In genomic region chr15:52124270-52124878, GRCh38 we compare ENCODE assay signal across 12 cellular contexts. TPM values are rescaled to one million over a fixed set of nuclear protein-coding genes. Genes with fewer than 3 reads are reported as not detected.
DNase-seq lines count a peak whose midpoint lies in the region; ATAC-seq, FAIRE-seq and TF ChIP-seq lines count a peak whose summit lies in the region.
"Had no signal": no experiment of that assay in that cellular context is flagged by ENCODE, and none has a peak within 500 bp of the region (broad histone marks: within the 10 kb centered on the region; RNA-seq: fewer than 3 reads in every experiment).

No MANE protein-coding gene starts in this region.

- H3K9me3 Mint-ChIP-seq in astrocyte (ENCODE audit: unreplicated experiment) (no peaks in the 10 kb centered on the region), immature natural killer cell (no peaks in the 10 kb centered on the region)
- no peaks in the 10 kb centered on the region for H3K9me3 Mint-ChIP-seq in CD4-positive, alpha-beta memory T cell
- H3K9me3 Mint-ChIP-seq: activated T-cell treated with anti-CD3 and anti-CD28 coated beads, Interleukin-2, amount 50 U/mL, for 4 hours had no signal

- H3K4me3 Mint-ChIP-seq in astrocyte (ENCODE audit: unreplicated experiment), result no peak overlapping the region
- no peak overlapping the region for H3K4me3 Mint-ChIP-seq in CD4-positive, alpha-beta memory T cell
- no peak overlapping the region for H3K4me3 Mint-ChIP-seq in immature natural killer cell
- H3K4me3 Mint-ChIP-seq: activated T-cell treated with anti-CD3 and anti-CD28 coated beads, Interleukin-2, amount 50 U/mL, for 4 hours had no signal

- TF ChIP-seq CTCF in astrocyte (IDR thresholded peaks at IDR 0.05; ENCODE audit: insufficient read depth, low read depth, low read length) (no peak), right lobe of liver (IDR thresholded peaks at IDR 0.05) (no peak)

- peak; percentile 39 for FAIRE-seq in astrocyte (lab: Jason Lieb, UNC)

- H3K27me3 Mint-ChIP-seq in astrocyte (ENCODE audit: low read depth, unreplicated experiment) (no peaks in the 10 kb centered on the region), immature natural killer cell (ENCODE audit: low read depth in 3 of 3) (peaks cover 0 to 2% (median 0%) of the 10 kb centered on the region in 3 donors)
- no peaks in the 10 kb centered on the region for H3K27me3 Mint-ChIP-seq in CD4-positive, alpha-beta memory T cell

- no peaks in the 10 kb centered on the region for H3K36me3 ChIP-seq in astrocyte (ENCODE audit: insufficient read depth, low read length)
- no peaks in the 10 kb centered on the region for H3K36me3 ChIP-seq in right lobe of liver
- H3K36me3 ChIP-seq in CD4-positive, alpha-beta memory T cell (ENCODE audit: insufficient read depth, low read length), result peaks cover 7% of the 10 kb centered on the region
- H3K36me3 ChIP-seq: vagina had no signal

- H3K36me3 Mint-ChIP-seq in astrocyte (ENCODE audit: low read depth, unreplicated experiment) (peaks cover 2% of the 10 kb centered on the region), immature natural killer cell (peaks cover 5 to 17% (median 8%) of the 10 kb centered on the region in 3 donors)
- H3K36me3 Mint-ChIP-seq in CD4-positive, alpha-beta memory T cell, result peaks cover 28 to 44% of the 10 kb centered on the region in 2 donors

- H3K4me1 Mint-ChIP-seq in astrocyte (ENCODE audit: low read depth, unreplicated experiment), result peaks cover 8% of the 10 kb centered on the region
- H3K4me1 Mint-ChIP-seq in CD4-positive, alpha-beta memory T cell, result no peaks in the 10 kb centered on the region
- H3K4me1 Mint-ChIP-seq in immature natural killer cell, result no peaks in the 10 kb centered on the region

- 68% methylated on average over 7 of the region's 11 CpGs for WGBS in right lobe of liver (ENCODE audit: insufficient coverage, low coverage, low lambda C conversion rate, missing lambda C conversion rate)

- peak in 3 of 4 donors; percentile 14 to 69 (median 47) for ATAC-seq in right lobe of liver

- H3K4me2 ChIP-seq in astrocyte (ENCODE audit: low read length), result peak overlapping the region; percentile 48

- H4K20me1 ChIP-seq in astrocyte (ENCODE audit: insufficient read depth, low read length), result no peaks in the 10 kb centered on the region

- intact Hi-C loops in right lobe of liver (cut with DNase I), result no loop called here
- intact Hi-C loops in CD4-positive, alpha-beta memory T cell (cut with micrococcal nuclease), result no loop called here

- H3K4me3 ChIP-seq in astrocyte (ENCODE audit: insufficient read depth, low read depth, low read length) (no peak overlapping the region), right lobe of liver (no peak overlapping the region)
- H3K4me3 ChIP-seq in CD4-positive, alpha-beta memory T cell (ENCODE audit: low read length in 2 of 2), result no peak overlapping the region
- H3K4me3 ChIP-seq: sigmoid colon, vagina had no signal

- H3K27me3 ChIP-seq in astrocyte (ENCODE audit: insufficient read depth, low read length) (no peaks in the 10 kb centered on the region), right lobe of liver (no peaks in the 10 kb centered on the region)
- H3K27me3 ChIP-seq in CD4-positive, alpha-beta memory T cell (ENCODE audit: insufficient read depth, low read length), result no peaks in the 10 kb centered on the region
- H3K27me3 ChIP-seq: sigmoid colon, vagina had no signal

- DNase-seq in EH (ENCODE audit: low read depth) (peak; percentile 71), HT1080 (ENCODE audit: low read depth) (peak; percentile 87), astrocyte (ENCODE audit: low read depth) (no peak), right lobe of liver (no peak), immature natural killer cell (no peak)
- no peak for DNase-seq in CD4-positive, alpha-beta memory T cell
- no peak for DNase-seq in stimulated activated naive CD4-positive, alpha-beta T cell treated with Interleukin-2 at 50 U/mL for 16 hours (lab: John Stamatoyannopoulos, UW)
- DNase-seq: activated T-cell treated with anti-CD3 and anti-CD28 coated beads, Interleukin-2, amount 50 U/mL, for 4 hours; DMS79; NCI-H1436 treated with DMSO at 0.1 percent for 48 hours; sigmoid colon had no signal

- H3K27ac ChIP-seq in astrocyte (ENCODE audit: low read depth, low read length) (no peak overlapping the region), right lobe of liver (no peak overlapping the region)
- H3K27ac ChIP-seq in CD4-positive, alpha-beta memory T cell (ENCODE audit: low read depth, low read length), result no peak overlapping the region
- H3K27ac ChIP-seq: sigmoid colon, vagina had no signal

- H3K27ac Mint-ChIP-seq in astrocyte (ENCODE audit: unreplicated experiment) (no peak overlapping the region), immature natural killer cell (peak overlapping the region in 1 of 6 donors; percentile 26)
- peak overlapping the region in 2 of 7 donors; percentile 2 to 19 for H3K27ac Mint-ChIP-seq in CD4-positive, alpha-beta memory T cell

- no peak overlapping the region for H3K9ac ChIP-seq in astrocyte (ENCODE audit: low read length)

- H3K4me1 ChIP-seq in astrocyte (ENCODE audit: insufficient read depth, low read length), result peaks cover 9% of the 10 kb centered on the region
- H3K4me1 ChIP-seq in right lobe of liver, result peaks cover 0 to 5% (median 0%) of the 10 kb centered on the region in 4 donors
- H3K4me1 ChIP-seq in CD4-positive, alpha-beta memory T cell (ENCODE audit: insufficient read depth, low read length), result no peaks in the 10 kb centered on the region
- H3K4me1 ChIP-seq: sigmoid colon, vagina had no signal

- POLR2A ChIA-PET in CD4-positive, alpha-beta memory T cell (lab: Charles Lee; ENCODE audit: partially characterized antibody), result no interaction called here

- CTCF ChIA-PET in CD4-positive, alpha-beta memory T cell (lab: Charles Lee; ENCODE audit: partially characterized antibody), result interaction anchor here (1.4 kb wide), 1 partner anchor 10 kb away, joined by 3 read pairs; no protein-coding TSS in a partner anchor

- H3K9me3 ChIP-seq in astrocyte (ENCODE audit: insufficient read depth, low read depth, low read length) (no peaks in the 10 kb centered on the region), right lobe of liver (no peaks in the 10 kb centered on the region)
- no peaks in the 10 kb centered on the region for H3K9me3 ChIP-seq in CD4-positive, alpha-beta memory T cell (ENCODE audit: control insufficient read depth in 1 of 2, low read length in 2 of 2)
- H3K9me3 ChIP-seq: sigmoid colon, vagina had no signal

- no peaks in the 10 kb centered on the region for H3K79me2 ChIP-seq in astrocyte (ENCODE audit: insufficient read depth, low read length)

- H2AFZ ChIP-seq in astrocyte (ENCODE audit: low read depth, low read length), result peak overlapping the region; percentile 24

- no peak for TF ChIP-seq POLR2A in right lobe of liver (IDR thresholded peaks at IDR 0.05)

RNA-seq across cellular contexts. Expression of gene BCL2L10, which starts 11.8 kb away (rescaled TPM):
- not detected in 2 replicates for total RNA-seq in HT1080 (2014; rRNA removed; shearing (Covaris generic))
- not detected in 2 replicates for polyA plus RNA-seq in HT1080 (2015; cell fraction: cytosol; rRNA removed)
- polyA plus RNA-seq in HT1080 (2015; cell fraction: nucleus; rRNA removed), result 0.14 TPM in 1 of 2 replicates, not detected in the other
- total RNA-seq in astrocyte (not detected in 2 replicates), right lobe of liver (1 to 10 TPM; 1.8 to 3.9 (median 2.6) TPM)
- total RNA-seq in CD4-positive, alpha-beta memory T cell, result under 1 TPM; 0.42 to 0.84 TPM
- polyA plus RNA-seq in CD4-positive, alpha-beta memory T cell, result not detected
- not detected for polyA plus RNA-seq in immature natural killer cell

Comparison
In these comparisons a context has a peak if more than half of its experiments do, and no peak if none do; other contexts are left out.
1. DNase-seq: peak in EH (single experiment) and HT1080 (single experiment); none in astrocyte (single experiment), right lobe of liver (0 of 3), CD4-positive, alpha-beta memory T cell (0 of 5), stimulated activated naive CD4-positive, alpha-beta T cell treated with Interleukin-2 at 50 U/mL for 16 hours (single experiment) and immature natural killer cell (0 of 3).